In genomic region chr2:58764321-58765099, GRCh38 we compare ENCODE assay signal across 17 cellular contexts.
"Had no signal": no experiment of that assay in that cellular context is flagged by ENCODE, and none has a peak within 500 bp of the region (broad histone marks: within the 10 kb centered on the region; RNA-seq: fewer than 3 reads in every experiment).

No MANE protein-coding gene starts in this region.

- H3K9me3 Mint-ChIP-seq: activated naive CD4-positive, alpha-beta T cell treated with anti-CD3 and anti-CD28 coated beads, Interleukin-2, amount 50 U/mL, for 24 hours; activated T-helper 2 cell treated with anti-CD3 and anti-CD28 coated beads, Interferon-gamma antibody, Interleukin-2, Interleukin-4, amounts not matched to agents 10 μg/mL and 5 μg/mL and 100 μg/mL, durations not matched to agents 14 hours and 24 hours and 36 hours; central memory CD8-positive, alpha-beta T cell; dendritic cell treated with granulocyte-macrophage colony-stimulating factor and Interleukin-4, amounts not matched to agents 40 ng/mL and 50 ng/mL, for 4 days; stimulated activated naive CD8-positive, alpha-beta T cell treated with anti-CD3 and anti-CD28 coated beads, Interleukin-15, Interleukin-2, amounts not matched to agents 100 ng/mL and 50 ng/mL, for 24 hours; WTC11 had no signal

- H3K27me3 Mint-ChIP-seq: central memory CD8-positive, alpha-beta T cell had no signal

- ATAC-seq: body of pancreas, WTC11 had no signal

- H3K4me1 ChIP-seq: body of pancreas, esophagus muscularis mucosa, upper lobe of left lung had no signal

- H3K36me3 ChIP-seq: esophagus muscularis mucosa, neutrophil, upper lobe of left lung had no signal

- H3K4me1 Mint-ChIP-seq: activated naive CD4-positive, alpha-beta T cell treated with anti-CD3 and anti-CD28 coated beads, Interleukin-2, amount 50 U/mL, for 24 hours; central memory CD8-positive, alpha-beta T cell had no signal

- H3K9me3 ChIP-seq: body of pancreas, esophagus muscularis mucosa, neutrophil, upper lobe of left lung had no signal

- H3K27ac ChIP-seq: body of pancreas, esophagus muscularis mucosa, neutrophil, upper lobe of left lung had no signal

- H3K27me3 ChIP-seq: body of pancreas, esophagus muscularis mucosa, upper lobe of left lung had no signal

- H3K36me3 Mint-ChIP-seq: activated naive CD4-positive, alpha-beta T cell treated with anti-CD3 and anti-CD28 coated beads, Interleukin-2, amount 50 U/mL, for 24 hours; WTC11 had no signal

- H3K4me3 Mint-ChIP-seq: activated naive CD4-positive, alpha-beta T cell treated with anti-CD3 and anti-CD28 coated beads, Interleukin-2, amount 50 U/mL, for 24 hours; central memory CD8-positive, alpha-beta T cell; dendritic cell treated with granulocyte-macrophage colony-stimulating factor and Interleukin-4, amounts not matched to agents 40 ng/mL and 50 ng/mL, for 4 days; stimulated activated naive CD8-positive, alpha-beta T cell treated with anti-CD3 and anti-CD28 coated beads, Interleukin-15, Interleukin-2, amounts not matched to agents 100 ng/mL and 50 ng/mL, for 24 hours; WTC11 had no signal

- H3K4me3 ChIP-seq: body of pancreas, esophagus muscularis mucosa, upper lobe of left lung had no signal

- H3K27ac Mint-ChIP-seq: activated naive CD4-positive, alpha-beta T cell treated with anti-CD3 and anti-CD28 coated beads, Interleukin-2, amount 50 U/mL, for 24 hours; activated T-helper 2 cell treated with anti-CD3 and anti-CD28 coated beads, Interferon-gamma antibody, Interleukin-2, Interleukin-4, amounts not matched to agents 10 μg/mL and 5 μg/mL and 100 μg/mL, durations not matched to agents 14 hours and 24 hours and 36 hours; dendritic cell treated with granulocyte-macrophage colony-stimulating factor and Interleukin-4, amounts not matched to agents 40 ng/mL and 50 ng/mL, for 4 days; stimulated activated naive CD8-positive, alpha-beta T cell treated with anti-CD3 and anti-CD28 coated beads, Interleukin-15, Interleukin-2, amounts not matched to agents 100 ng/mL and 50 ng/mL, for 24 hours; WTC11 had no signal

- DNase-seq: activated CD4-positive, alpha-beta T cell treated with anti-CD3 and anti-CD28 coated beads for 48 hours; activated CD8-positive, alpha-beta memory T cell treated with anti-CD3 and anti-CD28 coated beads for 24 hours; body of pancreas; hypothalamus; kidney glomerular epithelial cell; retina; stimulated activated CD4-positive, alpha-beta T cell treated with anti-CD3 and anti-CD28 coated beads, Interleukin-4, amount 100 ng/mL, for 1 hour; stimulated activated CD8-positive, alpha-beta memory T cell treated with anti-CD3 and anti-CD28 coated beads, Interleukin-4, amount 100 ng/mL, for 48 hours; upper lobe of left lung had no signal
